1 cellular context compared by ENCODE assay signal in genomic region chr6:84667252-84668213, GRCh38.
A peak's percentile ranks its signal among the peaks of the same experiment; 100 is the strongest.
TF ChIP-seq lines count a peak whose summit lies in the region.

No MANE protein-coding gene starts in this region.

TF ChIP-seq in GM12878, 131 proteins besides CTCF, POLR2A, EP300 and RAD21 (continued from another document):
- peak; percentile 62; the same call in 1 of the 2 replicates for TF ChIP-seq MTA2 (IDR thresholded peaks at IDR 0.05; ENCODE audit: low read depth)
TF ChIP-seq in GM12878: peak in this region for 7.
